Comparison of ENCODE assay signal across 9 cellular contexts in the genomic region with DNA sequence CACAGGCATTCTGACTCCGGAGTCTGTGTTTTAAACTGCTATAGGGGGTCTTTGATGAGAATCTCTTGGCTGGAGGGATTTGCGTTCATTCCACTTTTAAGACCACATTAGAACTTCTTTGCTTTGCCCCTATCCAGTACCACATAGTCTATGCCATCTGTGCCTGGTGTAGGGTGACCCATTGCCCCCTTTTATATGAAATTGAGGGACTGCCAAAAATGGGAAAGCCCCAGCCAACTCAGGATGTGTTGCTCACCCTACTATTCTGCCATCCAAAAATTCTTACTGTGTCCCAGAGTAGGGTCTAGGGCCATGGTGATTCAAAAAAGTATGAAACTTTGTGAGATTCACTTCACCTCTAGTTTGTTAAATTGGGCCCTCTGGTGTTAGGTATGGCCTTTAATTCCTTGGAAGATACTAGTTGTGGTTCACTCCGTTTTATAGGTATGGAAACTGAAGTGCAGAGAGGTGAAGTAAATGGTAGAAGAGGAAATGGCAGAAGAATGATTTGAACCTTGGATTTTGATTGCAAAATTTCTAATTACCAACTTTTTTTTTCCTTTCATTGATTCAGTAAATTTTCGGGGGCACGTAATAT. TPM values are rescaled to one million over a fixed set of nuclear protein-coding genes. Genes with fewer than 3 reads are reported as not detected.
DNase-seq lines count a peak whose midpoint lies in the region; ATAC-seq and TF ChIP-seq lines count a peak whose summit lies in the region.
"Had no signal": no experiment of that assay in that cellular context is flagged by ENCODE, and none has a peak within 500 bp of the region (broad histone marks: within the 10 kb centered on the region; RNA-seq: fewer than 3 reads in every experiment).

No MANE protein-coding gene starts in this region.

- DNase-seq in HFFc6: peak; percentile 3
- no peak for DNase-seq in activated B cell treated with CpG ODN at 0.5 μM for 24 hours
- no peak for DNase-seq in right cardiac atrium
- DNase-seq in spleen: no peak
- no peak for DNase-seq in RWPE1 (ENCODE audit: low spot score)
- no peak for DNase-seq in NCI-H1105 treated with DMSO at 0.1 percent for 48 hours (lab: John Stamatoyannopoulos, UW)
- DNase-seq: aorta, NCI-H2171 had no signal

- H3K4me3 Mint-ChIP-seq in HFFc6 (peak overlapping the region; percentile 91), activated B cell treated with CpG ODN at 0.5 μM for 24 hours (peak overlapping the region; percentile 86)

- H3K4me1 ChIP-seq in right cardiac atrium (ENCODE audit: control insufficient read depth, insufficient read depth, low read length) (peaks cover 4% of the 10 kb centered on the region), spleen (peaks cover 10 to 57% (median 23%) of the 10 kb centered on the region in 6 donors)

- no peaks in the 10 kb centered on the region for H3K27me3 ChIP-seq in right cardiac atrium (ENCODE audit: control insufficient read depth, insufficient read depth)
- no peaks in the 10 kb centered on the region for H3K27me3 ChIP-seq in spleen (replicated peaks in 1 of 7)

- H3K9me3 ChIP-seq in right cardiac atrium (ENCODE audit: control insufficient read depth, low read length): no peaks in the 10 kb centered on the region
- no peaks in the 10 kb centered on the region for H3K9me3 ChIP-seq in spleen

- intact Hi-C loops in activated B cell treated with CpG ODN at 0.5 μM for 24 hours (cut with micrococcal nuclease): no loop called here
- intact Hi-C loops in right cardiac atrium (cut with DNase I): loop anchor here in 2 of 4 donors (5.0 to 10.0 kb wide), 3 partner anchors 112 to 635 kb away; no protein-coding TSS in a partner anchor
- intact Hi-C loops in spleen (cut with DNase I; ENCODE audit: low total_unique reads): no loop called here

- no peak for ATAC-seq in activated B cell treated with CpG ODN at 0.5 μM for 24 hours (ENCODE audit: low read depth)
- ATAC-seq in right cardiac atrium: no peak
- no peak for ATAC-seq in GM21723 (IDR thresholded peaks at IDR 0.05; ENCODE audit: unreplicated experiment)

- H3K9me3 Mint-ChIP-seq in HFFc6: no peaks in the 10 kb centered on the region
- no peaks in the 10 kb centered on the region for H3K9me3 Mint-ChIP-seq in activated B cell treated with CpG ODN at 0.5 μM for 24 hours

- peak overlapping the region; percentile 79 for H3K27ac Mint-ChIP-seq in HFFc6
- H3K27ac Mint-ChIP-seq in activated B cell treated with CpG ODN at 0.5 μM for 24 hours: no peak overlapping the region

- POLR2A ChIA-PET in activated B cell treated with CpG ODN at 0.5 μM for 24 hours (lab: Charles Lee): no interaction called here
- POLR2A ChIA-PET in RWPE1 (lab: Yijun Ruan, JAX; ENCODE audit: low non-redundant PET): no interaction called here

- H3K27ac ChIP-seq in right cardiac atrium (ENCODE audit: low read length): no peak overlapping the region
- no peak overlapping the region for H3K27ac ChIP-seq in spleen
- no peak overlapping the region for H3K27ac ChIP-seq in RWPE1

- H3K4me1 Mint-ChIP-seq in HFFc6 (ENCODE audit: low read depth) (peaks cover 46% of the 10 kb centered on the region), activated B cell treated with CpG ODN at 0.5 μM for 24 hours (peaks cover 25% of the 10 kb centered on the region)

- TF ChIP-seq POLR2A in spleen (IDR thresholded peaks at IDR 0.05): no peak

- TF ChIP-seq CTCF in HFFc6 (IDR thresholded peaks at IDR 0.05): peak; percentile 55; the same call in 1 of the 2 replicates
- no peak for TF ChIP-seq CTCF in activated B cell treated with CpG ODN at 0.5 μM for 24 hours (IDR thresholded peaks at IDR 0.05)
- TF ChIP-seq CTCF in spleen (IDR thresholded peaks at IDR 0.05 in 8 of 11, conservative IDR thresholded peaks at IDR 0.05 in 3 of 11): no peak
- TF ChIP-seq CTCF in RWPE1 (conservative IDR thresholded peaks at IDR 0.05; ENCODE audit: low read depth): no peak

- CTCF ChIA-PET in activated B cell treated with CpG ODN at 0.5 μM for 24 hours (lab: Charles Lee) (no interaction called here), RWPE1 (lab: Yijun Ruan, JAX) (interaction anchor here (0.6 to 2.5 kb wide), 3 partner anchors 10 to 112 kb away, joined by 5 to 15 read pairs (median 6); no protein-coding TSS in a partner anchor)

- peaks cover 0 to 18% (median under 1%) of the 10 kb centered on the region in 6 donors for H3K36me3 ChIP-seq in spleen

- WGBS in right cardiac atrium: 78% methylated on average over 5 of the region's 5 CpGs
- WGBS in spleen, 5 donors: 86 to 89% (median 88%) methylated on average over 5 of the region's 5 CpGs

- H3K36me3 Mint-ChIP-seq in HFFc6 (ENCODE audit: low read depth) (peaks cover 6% of the 10 kb centered on the region; the same call in 1 of the 2 replicates), activated B cell treated with CpG ODN at 0.5 μM for 24 hours (ENCODE audit: low read depth) (peaks cover 7% of the 10 kb centered on the region)

- H3K27me3 Mint-ChIP-seq in HFFc6 (ENCODE audit: insufficient read depth) (peaks cover 4% of the 10 kb centered on the region; the same call in 1 of the 2 replicates), activated B cell treated with CpG ODN at 0.5 μM for 24 hours (no peaks in the 10 kb centered on the region)

- peak overlapping the region; percentile 90 for H3K4me3 ChIP-seq in right cardiac atrium (ENCODE audit: low read length)
- H3K4me3 ChIP-seq in spleen: peak overlapping the region in 7 of 8 donors; percentile 82 to 100 (median 93)

RNA-seq across cellular contexts. Expression of a gene that starts 1.4 kb away (rescaled TPM):
- total RNA-seq in HFFc6 (2021; fragmentation: NEBNext Ultra II Directional; extraction: Animal tissue kit (Norgen Biotek cat#: 25700)): 10 to 100 TPM; 31.6 to 37.1 (median 35.1) TPM
- total RNA-seq in activated B cell treated with CpG ODN at 0.5 μM for 24 hours: 16.5 and 22.1 TPM in 2 replicates
- 10 to 100 TPM; 19.6 to 28.4 (median 25.6) TPM for total RNA-seq in right cardiac atrium
- 88.6 TPM for polyA plus RNA-seq in right cardiac atrium
- 10 to 100 TPM; 14.1 to 74.4 (median 20.4) TPM for total RNA-seq in spleen
- polyA plus RNA-seq in spleen: 10 to 100 TPM; 59.3 to 73.5 (median 59.7) TPM

RNA-seq across cellular contexts. Expression of a gene that starts 35.5 kb away (rescaled TPM):
- total RNA-seq in HFFc6 (2021; fragmentation: NEBNext Ultra II Directional; extraction: Animal tissue kit (Norgen Biotek cat#: 25700)): 1 to 10 TPM in 1 of 6 experiments, under 1 TPM in 3, not detected in 2; 0.11 to 1.1 (median 0.37) TPM
- total RNA-seq in activated B cell treated with CpG ODN at 0.5 μM for 24 hours (not detected in 2 replicates), right cardiac atrium (not detected), spleen (not detected)
- polyA plus RNA-seq in right cardiac atrium (not detected), spleen (not detected)
- total RNA-seq: aorta had no signal
- polyA plus RNA-seq: aorta had no signal
